In the genomic region with DNA sequence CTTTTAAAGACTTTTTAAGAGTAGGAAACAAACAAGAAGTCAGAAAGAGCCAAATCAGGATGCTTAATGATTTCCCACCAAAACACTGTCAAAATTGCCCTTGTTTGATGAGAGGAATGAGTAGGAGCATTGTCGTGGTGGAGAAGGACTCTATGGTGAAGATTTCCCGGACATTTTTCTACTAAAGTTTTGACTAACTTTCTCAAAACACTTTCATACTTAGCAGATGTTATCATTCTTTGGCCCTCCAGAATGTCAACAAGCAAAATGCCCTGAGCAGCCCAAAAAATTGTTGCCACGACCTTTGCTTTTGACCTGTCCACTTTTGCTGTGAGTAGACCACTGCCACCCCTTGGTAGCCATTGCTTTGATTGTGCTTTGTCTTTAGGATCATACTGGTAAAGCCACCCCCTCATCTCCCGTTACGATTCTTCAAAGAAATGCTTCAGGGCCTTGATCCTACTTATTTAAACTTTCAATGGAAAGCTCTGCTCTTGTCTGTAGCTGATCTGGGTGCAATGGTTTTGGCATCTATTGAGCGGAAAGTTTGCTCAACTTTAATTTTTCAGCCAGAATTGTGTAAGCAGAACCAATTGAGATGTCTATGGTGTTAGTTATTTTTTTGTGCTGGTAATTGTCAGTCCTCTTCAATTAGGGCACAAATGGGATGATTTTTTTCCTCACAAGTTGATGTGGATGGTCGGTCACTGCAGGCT, we compare ENCODE assay signal across 21 cellular contexts.
"Had no signal": no experiment of that assay in that cellular context is flagged by ENCODE, and none has a peak within 500 bp of the region (broad histone marks: within the 10 kb centered on the region; RNA-seq: fewer than 3 reads in every experiment).

No MANE protein-coding gene starts in this region.

- H3K4me3 ChIP-seq: cardiac muscle cell, hepatocyte, left ventricle myocardium inferior, pancreas, skin epidermis, transverse colon had no signal

- H3K27me3 ChIP-seq: cardiac muscle cell, hepatocyte, pancreas, transverse colon had no signal

- DNase-seq: activated CD4-positive, alpha-beta memory T cell treated with anti-CD3 and anti-CD28 coated beads for 36 hours; activated CD4-positive, alpha-beta T cell treated with anti-CD3 and anti-CD28 coated beads for 48 hours; activated effector memory CD4-positive, alpha-beta T cell treated with anti-CD3 and anti-CD28 coated beads, Interleukin-2, amount 50 U/mL, for 16 hours; activated naive CD4-positive, alpha-beta T cell treated with anti-CD3 and anti-CD28 coated beads, Interleukin-2, amount 10 ng/mL, durations not matched to agents 7 days and 5 days; activated T-cell treated with anti-CD3 and anti-CD28 coated beads, Interleukin-2, amount 50 U/mL, for 72 hours; effector CD4-positive, alpha-beta T cell; foreskin keratinocyte; glutamatergic neuron; kidney glomerular epithelial cell; left ventricle myocardium inferior; nephron progenitor cell; pancreas; right cardiac atrium; stimulated activated CD4-positive, alpha-beta T cell treated with anti-CD3 and anti-CD28 coated beads, Interleukin-2, amount 100 ng/mL, for 24 hours; stimulated activated naive CD8-positive, alpha-beta T cell treated with anti-CD3 and anti-CD28 coated beads, Interleukin-15, amount 100 ng/mL, for 72 hours; transverse colon had no signal

- H3K4me2 ChIP-seq: hepatocyte had no signal

- H3K79me2 ChIP-seq: hepatocyte had no signal

- ATAC-seq: activated T-cell treated with anti-CD3 and anti-CD28 coated beads, Interleukin-2, amount 50 U/mL, for 72 hours; foreskin keratinocyte; pancreas; right cardiac atrium; stimulated activated effector memory CD8-positive, alpha-beta T cell treated with anti-CD3 and anti-CD28 coated beads, Interleukin-12 subunit alpha, Interleukin-12 subunit beta, amount 100 ng/mL, for 72 hours; stimulated activated naive CD8-positive, alpha-beta T cell treated with anti-CD3 and anti-CD28 coated beads, Interleukin-15, amount 100 ng/mL, for 72 hours had no signal

- FAIRE-seq: pancreas, urothelium cell line had no signal

- H3K27ac ChIP-seq: cardiac muscle cell, foreskin keratinocyte, hepatocyte, left ventricle myocardium inferior, pancreas had no signal

- H2AFZ ChIP-seq: hepatocyte had no signal

- H3K9me3 ChIP-seq: left ventricle myocardium inferior, pancreas, transverse colon had no signal

- H3K36me3 ChIP-seq: cardiac muscle cell, left ventricle myocardium inferior, pancreas, transverse colon had no signal
